ENCODE assay signal across 25 cellular contexts in genomic region chr7:34825221-34825620, GRCh38.
"Had no signal": no experiment of that assay in that cellular context is flagged by ENCODE, and none has a peak within 500 bp of the region (broad histone marks: within the 10 kb centered on the region; RNA-seq: fewer than 3 reads in every experiment).

No MANE protein-coding gene starts in this region.

- ATAC-seq: heart right ventricle; left ventricle myocardium superior; pancreas; stimulated activated memory B cell treated with anti-CD40 and anti-IgM and Interleukin-4, amounts not matched to agents 10 μg/mL and 1 μg/mL and 100 μg/mL, for 72 hours had no signal

- H3K4me1 Mint-ChIP-seq: activated naive CD4-positive, alpha-beta T cell treated with anti-CD3 and anti-CD28 coated beads, Interleukin-2, amount 10 ng/mL, durations not matched to agents 7 days and 5 days; endodermal cell; stimulated activated memory B cell treated with anti-CD40 and anti-IgM and Interleukin-4, amounts not matched to agents 10 μg/mL and 1 μg/mL and 100 μg/mL, for 72 hours had no signal

- H3K27me3 Mint-ChIP-seq: dendritic cell treated with granulocyte-macrophage colony-stimulating factor and Interleukin-4, amounts not matched to agents 40 ng/mL and 50 ng/mL, for 4 days; stimulated activated memory B cell treated with anti-CD40 and anti-IgM and Interleukin-4, amounts not matched to agents 10 μg/mL and 1 μg/mL and 100 μg/mL, for 72 hours had no signal

- H3K36me3 ChIP-seq: esophagus muscularis mucosa, heart right ventricle, pancreas, prostate gland, sigmoid colon, suprapubic skin, tibial artery had no signal

- H3K4me3 Mint-ChIP-seq: activated naive CD4-positive, alpha-beta T cell treated with anti-CD3 and anti-CD28 coated beads, Interleukin-2, amount 10 ng/mL, durations not matched to agents 7 days and 5 days; dendritic cell treated with granulocyte-macrophage colony-stimulating factor and Interleukin-4, amounts not matched to agents 40 ng/mL and 50 ng/mL, for 4 days; endodermal cell; nephron; stimulated activated memory B cell treated with anti-CD40 and anti-IgM and Interleukin-4, amounts not matched to agents 10 μg/mL and 1 μg/mL and 100 μg/mL, for 72 hours had no signal

- H3K4me3 ChIP-seq: esophagus muscularis mucosa, heart right ventricle, pancreas, prostate gland, sigmoid colon, suprapubic skin, tibial artery had no signal

- FAIRE-seq: pancreas, small intestine had no signal

- H3K4me1 ChIP-seq: esophagus muscularis mucosa, heart right ventricle, pancreas, prostate gland, sigmoid colon, suprapubic skin, tibial artery had no signal

- H3K9me3 ChIP-seq: esophagus muscularis mucosa, heart right ventricle, pancreas, prostate gland, sigmoid colon, suprapubic skin, tibial artery had no signal

- H3K27ac ChIP-seq: esophagus muscularis mucosa, heart right ventricle, pancreas, prostate gland, sigmoid colon, suprapubic skin, tibial artery had no signal

- DNase-seq: activated CD4-positive, alpha-beta T cell treated with anti-CD3 and anti-CD28 coated beads for 48 hours; activated CD4-positive, alpha-beta T cell treated with anti-CD3 and anti-CD28 coated beads, Interleukin-2, amount 50 U/mL, for 48 hours; activated CD4-positive, CD25-positive, alpha-beta regulatory T cell; activated CD8-positive, alpha-beta memory T cell treated with anti-CD3 and anti-CD28 coated beads for 24 hours; activated gamma-delta T cell; activated naive CD4-positive, alpha-beta T cell treated with anti-CD3 and anti-CD28 coated beads, Interleukin-2, amount 10 ng/mL, durations not matched to agents 7 days and 5 days; activated T-cell treated with anti-CD3 and anti-CD28 coated beads, Interleukin-2, amount 50 U/mL, for 1 hour; amygdala; central memory CD4-positive, alpha-beta T cell; endodermal cell; foreskin melanocyte; heart right ventricle; left ventricle myocardium superior; pancreas; sigmoid colon; small intestine; stimulated activated CD4-positive, alpha-beta T cell treated with anti-CD3 and anti-CD28 coated beads, Interleukin-4, amount 100 ng/mL, for 24 hours; T-helper 1 cell; tibial artery had no signal

- H3K36me3 Mint-ChIP-seq: activated naive CD4-positive, alpha-beta T cell treated with anti-CD3 and anti-CD28 coated beads, Interleukin-2, amount 10 ng/mL, durations not matched to agents 7 days and 5 days; stimulated activated memory B cell treated with anti-CD40 and anti-IgM and Interleukin-4, amounts not matched to agents 10 μg/mL and 1 μg/mL and 100 μg/mL, for 72 hours had no signal

- H3K27ac Mint-ChIP-seq: activated naive CD4-positive, alpha-beta T cell treated with anti-CD3 and anti-CD28 coated beads, Interleukin-2, amount 10 ng/mL, durations not matched to agents 7 days and 5 days; dendritic cell treated with granulocyte-macrophage colony-stimulating factor and Interleukin-4, amounts not matched to agents 40 ng/mL and 50 ng/mL, for 4 days; endodermal cell; nephron; stimulated activated memory B cell treated with anti-CD40 and anti-IgM and Interleukin-4, amounts not matched to agents 10 μg/mL and 1 μg/mL and 100 μg/mL, for 72 hours had no signal

- H3K27me3 ChIP-seq: esophagus muscularis mucosa, pancreas, sigmoid colon, suprapubic skin, tibial artery had no signal

- H3K9me3 Mint-ChIP-seq: activated naive CD4-positive, alpha-beta T cell treated with anti-CD3 and anti-CD28 coated beads, Interleukin-2, amount 10 ng/mL, durations not matched to agents 7 days and 5 days; dendritic cell treated with granulocyte-macrophage colony-stimulating factor and Interleukin-4, amounts not matched to agents 40 ng/mL and 50 ng/mL, for 4 days; nephron; stimulated activated memory B cell treated with anti-CD40 and anti-IgM and Interleukin-4, amounts not matched to agents 10 μg/mL and 1 μg/mL and 100 μg/mL, for 72 hours had no signal
